8 cellular contexts compared by ENCODE assay signal in genomic region chr15:89749951-89750559, GRCh38. TPM values are rescaled to one million over a fixed set of nuclear protein-coding genes. Genes with fewer than 3 reads are reported as not detected.
DNase-seq lines count a peak whose midpoint lies in the region; ATAC-seq, FAIRE-seq and TF ChIP-seq lines count a peak whose summit lies in the region.

No MANE protein-coding gene starts in this region.

- no peak overlapping the region for H3K27ac Mint-ChIP-seq in T-helper 1 cell treated with Interleukin-12 subunit alpha and Interleukin-12 subunit beta and Interleukin-4 antibody, amounts not matched to agents 30 μg/mL and 1 μg/mL, for 36 hours
- H3K27ac Mint-ChIP-seq in activated naive CD8-positive, alpha-beta T cell treated with anti-CD3 and anti-CD28 coated beads for 36 hours: no peak overlapping the region

- ATAC-seq in GM21723 (IDR thresholded peaks at IDR 0.05; ENCODE audit: unreplicated experiment): no peak

- intact Hi-C loops in kidney (cut with DNase I): no loop called here

- TF ChIP-seq CTCF in kidney (IDR thresholded peaks at IDR 0.05; ENCODE audit: borderline replicate concordance, extremely low read depth, insufficient read depth): no peak

- H3K9me3 ChIP-seq in kidney (ENCODE audit: control insufficient read depth in 1 of 2, low read length in 2 of 2) (no peaks in the 10 kb centered on the region), stomach smooth muscle (ENCODE audit: control insufficient read depth in 2 of 2, low read length in 2 of 2) (no peaks in the 10 kb centered on the region)

- FAIRE-seq in kidney (lab: Jason Lieb, UNC): no peak

- no peaks in the 10 kb centered on the region for H3K9me3 Mint-ChIP-seq in T-helper 1 cell treated with Interleukin-12 subunit alpha and Interleukin-12 subunit beta and Interleukin-4 antibody, amounts not matched to agents 30 μg/mL and 1 μg/mL, for 36 hours
- H3K9me3 Mint-ChIP-seq in activated naive CD8-positive, alpha-beta T cell treated with anti-CD3 and anti-CD28 coated beads for 36 hours: no peaks in the 10 kb centered on the region

- peak overlapping the region; percentile 28 to 55 for H3K4me3 ChIP-seq in kidney (ENCODE audit: low read length in 2 of 2)
- H3K4me3 ChIP-seq in stomach smooth muscle (ENCODE audit: low read length in 2 of 2): peak overlapping the region; percentile 67 to 73

- peak overlapping the region; percentile 77 for H3K4me3 Mint-ChIP-seq in T-helper 1 cell treated with Interleukin-12 subunit alpha and Interleukin-12 subunit beta and Interleukin-4 antibody, amounts not matched to agents 30 μg/mL and 1 μg/mL, for 36 hours
- H3K4me3 Mint-ChIP-seq in activated naive CD8-positive, alpha-beta T cell treated with anti-CD3 and anti-CD28 coated beads for 36 hours: peak overlapping the region; percentile 77

- no peaks in the 10 kb centered on the region for H3K36me3 Mint-ChIP-seq in T-helper 1 cell treated with Interleukin-12 subunit alpha and Interleukin-12 subunit beta and Interleukin-4 antibody, amounts not matched to agents 30 μg/mL and 1 μg/mL, for 36 hours (ENCODE audit: low read depth)
- no peaks in the 10 kb centered on the region for H3K36me3 Mint-ChIP-seq in activated naive CD8-positive, alpha-beta T cell treated with anti-CD3 and anti-CD28 coated beads for 36 hours

- H3K27me3 ChIP-seq in stomach smooth muscle (ENCODE audit: control insufficient read depth in 1 of 2, insufficient read depth in 2 of 2, low read length in 2 of 2): peaks cover 4% of the 10 kb centered on the region in 2 donors

- DNase-seq in T-helper 1 cell (no peak), HT-29 (ENCODE audit: low spot score) (peak; percentile 30), kidney (peak; percentile 80), NOMO-1 treated with DMSO at 0.1 percent for 48 hours (lab: John Stamatoyannopoulos, UW; ENCODE audit: unreplicated experiment) (no peak)
- peak; percentile 9 for DNase-seq in activated naive CD8-positive, alpha-beta T cell treated with anti-CD3 and anti-CD28 coated beads for 36 hours

- no peaks in the 10 kb centered on the region for H3K36me3 ChIP-seq in kidney (ENCODE audit: control insufficient read depth in 1 of 2, insufficient read depth in 2 of 2, low read length in 2 of 2)
- no peaks in the 10 kb centered on the region for H3K36me3 ChIP-seq in stomach smooth muscle (ENCODE audit: control insufficient read depth in 2 of 2, insufficient read depth in 2 of 2, low read length in 2 of 2)

- no peaks in the 10 kb centered on the region for H3K4me1 Mint-ChIP-seq in T-helper 1 cell treated with Interleukin-12 subunit alpha and Interleukin-12 subunit beta and Interleukin-4 antibody, amounts not matched to agents 30 μg/mL and 1 μg/mL, for 36 hours (ENCODE audit: low read depth)
- H3K4me1 Mint-ChIP-seq in activated naive CD8-positive, alpha-beta T cell treated with anti-CD3 and anti-CD28 coated beads for 36 hours: no peaks in the 10 kb centered on the region

- H3K9ac ChIP-seq in kidney (ENCODE audit: low read length in 2 of 2): peak overlapping the region; percentile 29 to 31
- H3K9ac ChIP-seq in stomach smooth muscle (ENCODE audit: low read length in 2 of 2): peak overlapping the region; percentile 47 to 61

- peaks cover 0 to 12% of the 10 kb centered on the region in 2 donors for H3K4me1 ChIP-seq in kidney (ENCODE audit: control insufficient read depth in 1 of 2, insufficient read depth in 1 of 2, low read depth in 1 of 2, low read length in 2 of 2)
- peaks cover 16% of the 10 kb centered on the region for H3K4me1 ChIP-seq in stomach smooth muscle (ENCODE audit: control insufficient read depth, insufficient read depth, low read length)

- peaks cover 36% of the 10 kb centered on the region for H3K27me3 Mint-ChIP-seq in T-helper 1 cell treated with Interleukin-12 subunit alpha and Interleukin-12 subunit beta and Interleukin-4 antibody, amounts not matched to agents 30 μg/mL and 1 μg/mL, for 36 hours (ENCODE audit: low read depth)
- peaks cover 19% of the 10 kb centered on the region for H3K27me3 Mint-ChIP-seq in activated naive CD8-positive, alpha-beta T cell treated with anti-CD3 and anti-CD28 coated beads for 36 hours

- H3K27ac ChIP-seq in kidney (ENCODE audit: low read depth in 2 of 2, low read length in 2 of 2) (no peak overlapping the region), stomach smooth muscle (ENCODE audit: low read length) (no peak overlapping the region)

RNA-seq across cellular contexts. Expression of gene MESP1, which starts 1.0 kb away (rescaled TPM):
- total RNA-seq in HT-29 (2014; rRNA removed; shearing (Covaris generic)): 0.23 and 0.71 TPM in 2 replicates
- 1 to 10 TPM; 4.2 to 4.5 TPM for total RNA-seq in activated naive CD8-positive, alpha-beta T cell treated with anti-CD3 and anti-CD28 coated beads for 36 hours
- total RNA-seq in kidney: 2.1 TPM
- polyA plus RNA-seq in kidney (ENCODE audit: insufficient read depth, low read depth, low replicate concordance): 6.0 TPM

RNA-seq across cellular contexts. Expression of gene MESP2, which starts 26.1 kb away (rescaled TPM):
- 0.15 TPM in 1 of 2 replicates, not detected in the other for total RNA-seq in HT-29 (2014; rRNA removed; shearing (Covaris generic))
- not detected for total RNA-seq in activated naive CD8-positive, alpha-beta T cell treated with anti-CD3 and anti-CD28 coated beads for 36 hours
- 0.47 TPM for total RNA-seq in kidney
- polyA plus RNA-seq in kidney (ENCODE audit: insufficient read depth, low read depth, low replicate concordance): 0.24 TPM

RNA-seq across cellular contexts. Expression of gene WDR93, which starts 59.4 kb away (rescaled TPM):
- total RNA-seq in HT-29 (2014; rRNA removed; shearing (Covaris generic)): 0.08 and 0.61 TPM in 2 replicates
- not detected for total RNA-seq in activated naive CD8-positive, alpha-beta T cell treated with anti-CD3 and anti-CD28 coated beads for 36 hours
- total RNA-seq in kidney: 2.5 TPM
- 1.2 TPM for polyA plus RNA-seq in kidney (ENCODE audit: insufficient read depth, low read depth, low replicate concordance)

RNA-seq across cellular contexts. Expression of gene PEX11A, which starts 59.5 kb away (rescaled TPM):
- total RNA-seq in HT-29 (2014; rRNA removed; shearing (Covaris generic)): 5.8 and 8.8 TPM in 2 replicates
- total RNA-seq in activated naive CD8-positive, alpha-beta T cell treated with anti-CD3 and anti-CD28 coated beads for 36 hours: 1 to 10 TPM; 3.0 to 4.0 TPM
- total RNA-seq in kidney: 7.7 TPM
- polyA plus RNA-seq in kidney (ENCODE audit: insufficient read depth, low read depth, low replicate concordance): 13.7 TPM

Comparison
In these comparisons a context has a peak if more than half of its experiments do, and no peak if none do; other contexts are left out.
1. DNase-seq: peak in HT-29 (single experiment), activated naive CD8-positive, alpha-beta T cell treated with anti-CD3 and anti-CD28 coated beads for 36 hours (single experiment) and kidney (single experiment); none in T-helper 1 cell (0 of 5) and NOMO-1 treated with DMSO at 0.1 percent for 48 hours (single experiment).